ENCODE assay signal across 8 cellular contexts in the genomic region with DNA sequence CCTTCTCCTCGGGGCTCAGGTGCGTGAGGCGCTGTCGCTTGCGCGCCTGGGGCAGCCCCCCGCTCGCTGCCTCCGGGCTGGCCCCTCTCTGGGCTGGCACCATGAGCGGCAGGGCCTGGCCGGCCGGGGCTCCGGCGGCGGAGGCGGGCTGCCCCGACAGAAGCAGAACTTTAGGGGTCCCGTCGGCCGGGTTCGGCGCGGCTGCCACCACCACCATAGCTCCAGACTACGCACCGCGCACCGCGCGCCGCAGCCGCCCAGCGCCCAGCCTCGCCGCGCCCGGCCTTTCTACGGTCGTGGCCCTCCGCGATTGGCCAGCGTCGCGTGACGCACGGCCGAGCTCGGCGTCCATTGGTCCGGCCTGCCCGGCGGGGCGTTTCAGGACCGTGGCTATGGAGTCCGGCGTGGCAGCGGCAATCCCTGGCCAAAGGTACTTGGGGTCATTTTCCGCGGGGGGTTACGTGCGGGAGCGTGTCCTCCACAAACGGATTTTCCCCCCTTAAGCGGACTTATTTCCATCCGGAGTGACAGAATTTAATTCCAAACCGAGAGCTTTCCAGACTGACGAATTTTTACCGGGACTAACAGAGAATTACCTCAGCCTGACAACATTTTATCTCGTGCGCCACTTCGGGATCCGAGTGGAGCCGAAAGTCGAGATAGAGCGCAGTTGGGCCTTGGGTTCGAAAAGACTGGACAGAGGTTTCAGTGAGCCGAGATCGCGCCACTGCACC. TPM values are rescaled to one million over a fixed set of nuclear protein-coding genes. Genes with fewer than 3 reads are reported as not detected.
DNase-seq lines count a peak whose midpoint lies in the region; ATAC-seq and TF ChIP-seq lines count a peak whose summit lies in the region.

XBP1 (minus strand) TSS at position 262 of the 734 bp plus-strand sequence.

- H3K27me3 ChIP-seq in BE2C: no peaks in the 10 kb centered on the region

- peak; percentile 95 for TF ChIP-seq POLR2A in GM19193 (IDR thresholded peaks at IDR 0.05; ENCODE audit: extremely low read depth, insufficient read depth, insufficient read length)

- H3K9me3 ChIP-seq in BE2C: no peaks in the 10 kb centered on the region

- ATAC-seq in HG03432 (IDR thresholded peaks at IDR 0.05; ENCODE audit: unreplicated experiment): peak; percentile 88
- peak; percentile 85 for ATAC-seq in left lobe of liver

- H3K4me3 ChIP-seq in BE2C (ENCODE audit: low read depth, low read length): peak within 1 kb of the TSS; percentile 100

- H3K4me1 ChIP-seq in BE2C: no peaks in the 10 kb centered on the region

- DNase-seq in BE2C: peak; percentile 96
- peak; percentile 98 for DNase-seq in NCI-H69 (lab: John Stamatoyannopoulos, UW)
- DNase-seq in activated CD4-positive, alpha-beta T cell treated with anti-CD3 and anti-CD28 coated beads, Interleukin-2, amount 50 U/mL, for 24 hours (ENCODE audit: low read depth in 1 of 2, low spot score in 1 of 2): peak; percentile 76 to 78
- peak; percentile 92 for DNase-seq in dedifferentiated amniotic fluid mesenchymal stem cell (ENCODE audit: extremely low spot score)
- peak; percentile 98 for DNase-seq in left lobe of liver (ENCODE audit: low spot score)
- DNase-seq in stimulated activated CD4-positive, alpha-beta T cell treated with anti-CD3 and anti-CD28 coated beads, Interleukin-2, amount 100 ng/mL, for 24 hours: peak; percentile 89 to 90

- TF ChIP-seq CTCF in BE2C (IDR thresholded peaks at IDR 0.05; ENCODE audit: low read depth, low read length): no peak

- peaks cover 35% of the 10 kb centered on the region for H3K36me3 ChIP-seq in BE2C

RNA-seq across cellular contexts. Expression of gene XBP1, which starts in this region (rescaled TPM):
- polyA plus RNA-seq in BE2C (2012; ENCODE audit: insufficient read depth, insufficient read length, low read depth): 136 TPM
- 389 TPM for total RNA-seq in left lobe of liver

Comparison
In these comparisons a context has a peak if more than half of its experiments do, and no peak if none do; other contexts are left out.
1. Peak in every context shown above with its lines: DNase-seq, ATAC-seq and H3K4me3 ChIP-seq.